ENCODE assay signal across 11 cellular contexts in the genomic region with DNA sequence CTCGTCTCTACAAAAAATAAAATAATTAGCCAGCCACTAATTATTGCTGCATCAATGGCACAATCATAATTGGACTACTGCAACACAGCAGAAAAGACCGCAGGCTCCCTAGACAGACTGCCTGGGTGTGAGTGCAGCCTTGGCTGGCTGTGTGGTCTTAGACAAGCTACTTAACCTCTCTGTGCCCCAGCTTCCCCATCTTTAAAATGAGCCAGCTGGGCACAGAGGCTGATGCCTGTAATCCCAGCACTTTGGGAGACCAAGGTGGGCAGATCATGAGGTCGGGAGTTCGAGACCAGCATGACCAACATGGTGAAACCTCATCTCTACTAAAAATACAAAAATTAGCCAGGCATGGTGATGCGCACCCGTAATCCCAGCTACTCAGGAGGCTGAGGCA. TPM values are rescaled to one million over a fixed set of nuclear protein-coding genes. Genes with fewer than 3 reads are reported as not detected.
"Had no signal": no experiment of that assay in that cellular context is flagged by ENCODE, and none has a peak within 500 bp of the region (broad histone marks: within the 10 kb centered on the region; RNA-seq: fewer than 3 reads in every experiment).

No MANE protein-coding gene starts in this region.

- H3K4me3 Mint-ChIP-seq: GM23338, H9, HFFc6 had no signal

- H3K9ac ChIP-seq: GM23248 had no signal

- H3K4me3 ChIP-seq: GM23248, GM23338, HAP-1 had no signal

- H3K9me3 ChIP-seq: HAP-1 had no signal

- H3K4me2 ChIP-seq: GM23338 had no signal

- FAIRE-seq: H1, H54 had no signal

- DNase-seq: GM23248, GOT3, H7, H9, HCEC 1CT, HFFc6 had no signal

- H3K27ac ChIP-seq: GM23248 had no signal

- H2AFZ ChIP-seq: GM23248, GM23338 had no signal

- H3K9me3 Mint-ChIP-seq: GM23338, HFFc6 had no signal

- H3K4me1 Mint-ChIP-seq: GM23338, H9 had no signal

- H3K4me1 ChIP-seq: HAP-1 had no signal

- H3K27ac Mint-ChIP-seq: GM23338, H9, HFFc6 had no signal

- H3K36me3 ChIP-seq: HAP-1 had no signal

RNA-seq across cellular contexts. Expression of gene TEX101, which starts 19.0 kb away (rescaled TPM):
- total RNA-seq: GM23248, GM23338, H1, H4, H7, H9, HFFc6 had no signal
- polyA plus RNA-seq: GM23248, GM23338 had no signal

RNA-seq across cellular contexts. Expression of gene LYPD3, which starts 31.7 kb away (rescaled TPM):
- total RNA-seq: GM23248, H7 had no signal
